1 cellular context compared by ENCODE assay signal in genomic region chr20:25223765-25224720, GRCh38.
TF ChIP-seq lines count a peak whose summit lies in the region.

No MANE protein-coding gene starts in this region.

TF ChIP-seq in HepG2, 621 proteins besides CTCF, POLR2A, EP300 and RAD21 (continued from another document and continues in another):
- no peak for TF ChIP-seq NFAT5 (CRISPR knock-in tag; IDR thresholded peaks at IDR 0.05)
- TF ChIP-seq TP53 (CRISPR knock-in tag; conservative IDR thresholded peaks at IDR 0.05), result no peak
- 0 out of 2 replicates have a peak, but pooled peaks have one; percentile 12 for TF ChIP-seq SPEN (CRISPR knock-in tag; IDR thresholded peaks at IDR 0.05; ENCODE audit: low read depth)
- TF ChIP-seq PTBP1 (IDR thresholded peaks at IDR 0.05; ENCODE audit: low read depth, low read length, poor library complexity, severe bottlenecking), result peak; percentile 72
- no peak for TF ChIP-seq DBP (CRISPR knock-in tag; IDR thresholded peaks at IDR 0.05; ENCODE audit: not compliant biosample characterization)
- no peak for TF ChIP-seq E2F5 (CRISPR knock-in tag; conservative IDR thresholded peaks at IDR 0.05)
- no peak for TF ChIP-seq SNAPC4 (CRISPR knock-in tag; IDR thresholded peaks at IDR 0.05)
- TF ChIP-seq ZNF280B (CRISPR knock-in tag; IDR thresholded peaks at IDR 0.05; ENCODE audit: borderline replicate concordance), result peak; percentile 15; the same call in 1 of the 2 replicates
- no peak for TF ChIP-seq TMF1 (CRISPR knock-in tag; IDR thresholded peaks at IDR 0.05; ENCODE audit: low read depth)
- TF ChIP-seq PREB (CRISPR knock-in tag; IDR thresholded peaks at IDR 0.05), result no peak
- TF ChIP-seq TRAFD1 (CRISPR knock-in tag; IDR thresholded peaks at IDR 0.05; ENCODE audit: borderline replicate concordance), result no peak
- no peak for TF ChIP-seq RARG (CRISPR knock-in tag; IDR thresholded peaks at IDR 0.05; ENCODE audit: low read depth)
- TF ChIP-seq AKAP8 (CRISPR knock-in tag; IDR thresholded peaks at IDR 0.05), result peak; percentile 75; the same call in 1 of the 2 replicates
- no peak for TF ChIP-seq ZNF788 (CRISPR knock-in tag; IDR thresholded peaks at IDR 0.05; ENCODE audit: borderline replicate concordance)
- TF ChIP-seq ZNF776 (CRISPR knock-in tag; IDR thresholded peaks at IDR 0.05), result 0 out of 2 replicates have a peak, but pooled peaks have one; percentile 12
- no peak for TF ChIP-seq USF2 (IDR thresholded peaks at IDR 0.05; ENCODE audit: low read depth, low read length)
- TF ChIP-seq USF2 (CRISPR knock-in tag; IDR thresholded peaks at IDR 0.05; ENCODE audit: borderline replicate concordance), result no peak
- no peak for TF ChIP-seq ZNF557 (CRISPR knock-in tag; IDR thresholded peaks at IDR 0.05)
- TF ChIP-seq ZNF484 (CRISPR knock-in tag; IDR thresholded peaks at IDR 0.05; ENCODE audit: borderline replicate concordance, low read depth), result no peak
- peak; percentile 36; the same call in 1 of the 2 replicates for TF ChIP-seq EED (CRISPR knock-in tag; IDR thresholded peaks at IDR 0.05)
- no peak for TF ChIP-seq ZNF143 (CRISPR knock-in tag; IDR thresholded peaks at IDR 0.05)
- TF ChIP-seq SAP130 (CRISPR knock-in tag; IDR thresholded peaks at IDR 0.05; ENCODE audit: low read depth), result no peak
- TF ChIP-seq ZNF674 (CRISPR knock-in tag; IDR thresholded peaks at IDR 0.05; ENCODE audit: low read depth), result no peak
- no peak for TF ChIP-seq ZBTB37 (CRISPR knock-in tag; IDR thresholded peaks at IDR 0.05)
- TF ChIP-seq MTERF4 (CRISPR knock-in tag; IDR thresholded peaks at IDR 0.05), result no peak
- TF ChIP-seq ZNF790 (CRISPR knock-in tag; IDR thresholded peaks at IDR 0.05; ENCODE audit: borderline replicate concordance), result no peak
- no peak for TF ChIP-seq TFAP4 (IDR thresholded peaks at IDR 0.05; ENCODE audit: borderline replicate concordance, low read depth)
- TF ChIP-seq ZNF558 (CRISPR knock-in tag; IDR thresholded peaks at IDR 0.05; ENCODE audit: borderline replicate concordance), result 0 out of 2 replicates have a peak, but pooled peaks have one; percentile 49
- no peak for TF ChIP-seq ZMYM4 (CRISPR knock-in tag; IDR thresholded peaks at IDR 0.05)
- TF ChIP-seq NCOA2 (CRISPR knock-in tag; IDR thresholded peaks at IDR 0.05), result no peak
- TF ChIP-seq MIER2 (CRISPR knock-in tag; IDR thresholded peaks at IDR 0.05), result no peak
- TF ChIP-seq BRD4 (CRISPR knock-in tag; IDR thresholded peaks at IDR 0.05), result no peak
- TF ChIP-seq ZMYM2 (CRISPR knock-in tag; IDR thresholded peaks at IDR 0.05), result no peak
- no peak for TF ChIP-seq ATF7-NPFF (CRISPR knock-in tag; IDR thresholded peaks at IDR 0.05; ENCODE audit: low read depth)
- TF ChIP-seq POLR2G (IDR thresholded peaks at IDR 0.05; ENCODE audit: low read depth, low read length), result peak; percentile 30; the same call in 1 of the 2 replicates
- TF ChIP-seq TBP (CRISPR knock-in tag; IDR thresholded peaks at IDR 0.05), result no peak
